In genomic region chrX:154382483-154383069, GRCh38 we compare ENCODE assay signal across 1 cellular context.
TF ChIP-seq lines count a peak whose summit lies in the region.

No MANE protein-coding gene starts in this region.

TF ChIP-seq in GM12878, 131 proteins besides CTCF, POLR2A, EP300 and RAD21:
- TF ChIP-seq BACH1 (IDR thresholded peaks at IDR 0.05; ENCODE audit: borderline replicate concordance) (no peak), NR2C1 (IDR thresholded peaks at IDR 0.05) (no peak), JUNB (IDR thresholded peaks at IDR 0.05) (no peak)
TF ChIP-seq in GM12878: peak in this region for 0.
